ENCODE assay signal across 1 cellular context in genomic region chrX:119809185-119809666, GRCh38.
TF ChIP-seq lines count a peak whose summit lies in the region.

No MANE protein-coding gene starts in this region.

TF ChIP-seq in K562, 482 proteins besides CTCF, POLR2A, EP300 and RAD21 (continued from another document):
- TF ChIP-seq HMGXB4 (CRISPR knock-in tag; IDR thresholded peaks at IDR 0.05): no peak
- TF ChIP-seq PHF8 (IDR thresholded peaks at IDR 0.05; ENCODE audit: borderline replicate concordance, low read length): no peak
- no peak for TF ChIP-seq POLR2AphosphoS2 (IDR thresholded peaks at IDR 0.05; ENCODE audit: low read length)
- TF ChIP-seq ZC3H8 (IDR thresholded peaks at IDR 0.05): no peak
- no peak for TF ChIP-seq GTF2A2 (tag; IDR thresholded peaks at IDR 0.05)
- peak; percentile 51 for TF ChIP-seq MBD2 (IDR thresholded peaks at IDR 0.05; ENCODE audit: borderline replicate concordance, low read depth)
- no peak for TF ChIP-seq TRIM25 (IDR thresholded peaks at IDR 0.05; ENCODE audit: borderline replicate concordance)
- TF ChIP-seq SIX5 (IDR thresholded peaks at IDR 0.05; ENCODE audit: borderline replicate concordance in 1 of 2, insufficient read depth in 1 of 2, low read depth in 1 of 2, low read length in 2 of 2): no peak
- TF ChIP-seq ZNF24 (IDR thresholded peaks at IDR 0.05): no peak
- no peak for TF ChIP-seq DNMT1 (IDR thresholded peaks at IDR 0.05)
- no peak for TF ChIP-seq ZNF41 (CRISPR knock-in tag; conservative IDR thresholded peaks at IDR 0.05)
- TF ChIP-seq IFI16 (CRISPR knock-in tag; IDR thresholded peaks at IDR 0.05): no peak
